ENCODE assay signal across 9 cellular contexts in the genomic region with DNA sequence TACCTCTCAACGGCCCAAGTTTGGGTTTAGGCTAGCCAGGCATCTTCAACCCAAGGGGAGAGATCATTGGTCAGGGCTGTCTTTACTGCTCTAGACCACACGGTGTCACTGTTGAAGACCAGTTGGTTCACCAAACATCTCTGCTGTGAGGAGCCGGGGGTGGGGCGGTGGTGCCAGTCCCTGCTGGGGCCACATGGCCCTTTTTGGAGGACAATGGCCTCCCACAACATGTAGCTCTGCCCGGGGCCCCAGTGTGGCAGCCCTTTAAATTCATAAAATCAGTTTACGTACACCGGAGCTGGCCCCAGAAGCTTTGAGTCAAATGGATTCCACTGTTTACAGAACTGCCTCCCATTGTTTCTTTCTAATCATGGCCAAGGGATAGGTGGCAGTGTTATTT. TPM values are rescaled to one million over a fixed set of nuclear protein-coding genes. Genes with fewer than 3 reads are reported as not detected.
DNase-seq lines count a peak whose midpoint lies in the region; ATAC-seq, FAIRE-seq and TF ChIP-seq lines count a peak whose summit lies in the region.
"Had no signal": no experiment of that assay in that cellular context is flagged by ENCODE, and none has a peak within 500 bp of the region (broad histone marks: within the 10 kb centered on the region; RNA-seq: fewer than 3 reads in every experiment).

No MANE protein-coding gene starts in this region.

- peak; percentile 53 for DNase-seq in AG10803 (ENCODE audit: low read depth)
- DNase-seq in NCI-H1105 treated with DMSO at 0.1 percent for 48 hours (lab: John Stamatoyannopoulos, UW), result peak; percentile 66
- DNase-seq in epidermal melanocyte (ENCODE audit: insufficient read length, low spot score), result peak; percentile 37
- no peak for DNase-seq in vagina (ENCODE audit: extremely low spot score in 2 of 2)
- DNase-seq: naive B cell had no signal

- H3K4me1 ChIP-seq in mucosa of stomach (ENCODE audit: control insufficient read depth, insufficient read depth, low read length) (peaks cover 33% of the 10 kb centered on the region), vagina (no peaks in the 10 kb centered on the region)

- no peak overlapping the region for H3K27ac ChIP-seq in vagina

- no peak overlapping the region for H3K9ac ChIP-seq in mucosa of stomach (ENCODE audit: low read length)

- ATAC-seq in GM18498 (IDR thresholded peaks at IDR 0.05; ENCODE audit: unreplicated experiment) (peak; percentile 94), HG02798 (IDR thresholded peaks at IDR 0.05; ENCODE audit: poor library complexity, unreplicated experiment) (peak; percentile 89)

- H3K4me3 ChIP-seq in AG10803 (ENCODE audit: low read length), result no peak overlapping the region
- H3K4me3 ChIP-seq in mucosa of stomach (ENCODE audit: low read length), result peak overlapping the region; percentile 9
- H3K4me3 ChIP-seq in vagina, result no peak overlapping the region

- no peaks in the 10 kb centered on the region for H3K27me3 ChIP-seq in mucosa of stomach (ENCODE audit: control insufficient read depth, insufficient read depth, low read length)
- H3K27me3 ChIP-seq in vagina, result no peaks in the 10 kb centered on the region

- intact Hi-C loops in vagina (cut with DNase I), result no loop called here

- H3K9me3 ChIP-seq in mucosa of stomach (ENCODE audit: control insufficient read depth, low read length) (no peaks in the 10 kb centered on the region), vagina (no peaks in the 10 kb centered on the region)

- TF ChIP-seq CTCF in AG10803 (conservative IDR thresholded peaks at IDR 0.05; ENCODE audit: low read length) (peak; percentile 78), vagina (IDR thresholded peaks at IDR 0.05) (peak; percentile 7 to 57 (median 51))

- FAIRE-seq in TTC549 (lab: Jason Lieb, UNC), result peak; percentile 79

- no peak for TF ChIP-seq POLR2A in vagina (IDR thresholded peaks at IDR 0.05)

- H3K36me3 ChIP-seq in mucosa of stomach (ENCODE audit: control insufficient read depth, insufficient read depth, low read length) (no peaks in the 10 kb centered on the region), vagina (no peaks in the 10 kb centered on the region)

RNA-seq across cellular contexts. Expression of gene TM4SF18, which starts 19.1 kb away (rescaled TPM):
- total RNA-seq in vagina, result 10.1 TPM

RNA-seq across cellular contexts. Expression of gene TM4SF1, which starts 24.9 kb away (rescaled TPM):
- total RNA-seq in vagina, result 97.7 TPM

Comparison
In these comparisons a context has a peak if more than half of its experiments do, and no peak if none do; other contexts are left out.
1. DNase-seq: peak in AG10803 (single experiment), NCI-H1105 treated with DMSO at 0.1 percent for 48 hours (single experiment) and epidermal melanocyte (single experiment); none in vagina (0 of 2).